ENCODE assay signal across 17 cellular contexts in genomic region chr1:37662031-37662755, GRCh38. TPM values are rescaled to one million over a fixed set of nuclear protein-coding genes. Genes with fewer than 3 reads are reported as not detected.
DNase-seq lines count a peak whose midpoint lies in the region; ATAC-seq, FAIRE-seq and TF ChIP-seq lines count a peak whose summit lies in the region.
"Had no signal": no experiment of that assay in that cellular context is flagged by ENCODE, and none has a peak within 500 bp of the region (broad histone marks: within the 10 kb centered on the region; RNA-seq: fewer than 3 reads in every experiment).

No MANE protein-coding gene starts in this region.

- H3K14ac ChIP-seq in H1 (ENCODE audit: insufficient read length) = no peak overlapping the region
- H3K14ac ChIP-seq in neuronal stem cell (ENCODE audit: low read length) = peak overlapping the region; percentile 10

- H2AK5ac ChIP-seq in H1 (ENCODE audit: low read depth, low read length) (no peak overlapping the region), neuronal stem cell (ENCODE audit: low read depth, low read length) (peak overlapping the region; percentile 0)

- H3K23ac ChIP-seq in H1 (ENCODE audit: insufficient read length) = no peak overlapping the region
- H3K23ac ChIP-seq in neuronal stem cell (ENCODE audit: low read depth, low read length, poor library complexity) = no peak overlapping the region

- H3K79me2 ChIP-seq in OCI-LY3 (ENCODE audit: low read length) (no peaks in the 10 kb centered on the region), H1 (ENCODE audit: control insufficient read depth in 1 of 2, insufficient read depth in 2 of 2, low read length in 2 of 2) (no peaks in the 10 kb centered on the region)

- H2AFZ ChIP-seq in OCI-LY3 (ENCODE audit: low read depth, low read length) = peak overlapping the region; percentile 76; the same call in 1 of the 2 replicates
- H2AFZ ChIP-seq in H1 (ENCODE audit: low read length) = no peak overlapping the region
- H2AFZ ChIP-seq in neuronal stem cell (ENCODE audit: low read length) = no peak overlapping the region

- H2BK120ac ChIP-seq in H1 (replicated peaks; ENCODE audit: low read depth, low read length) = no peak overlapping the region
- no peak overlapping the region for H2BK120ac ChIP-seq in neuronal stem cell (ENCODE audit: low read depth, low read length)

- FAIRE-seq in H1 (lab: Jason Lieb, UNC) = no peak

- no peak overlapping the region for H4K8ac ChIP-seq in H1 (ENCODE audit: extremely low read depth, insufficient read depth, low read length)
- H4K8ac ChIP-seq in neuronal stem cell (ENCODE audit: low read depth, low read length) = no peak overlapping the region

- peak overlapping the region; percentile 56 for H3K4me2 ChIP-seq in BLaER1
- no peak overlapping the region for H3K4me2 ChIP-seq in OCI-LY3 (ENCODE audit: low read length)
- H3K4me2 ChIP-seq in H1 (ENCODE audit: insufficient read depth in 1 of 2, low read depth in 2 of 2, low read length in 2 of 2) = no peak overlapping the region; a peak in 1 of 4 replicates
- no peak overlapping the region for H3K4me2 ChIP-seq in neuronal stem cell (ENCODE audit: insufficient read depth, low read length, poor library complexity, severe bottlenecking)

- TF ChIP-seq CTCF in OCI-LY3 (IDR thresholded peaks at IDR 0.05; ENCODE audit: low read depth, low read length) (no peak), H1 (IDR thresholded peaks at IDR 0.05; ENCODE audit: control extremely low read depth in 1 of 3, insufficient read depth in 1 of 3, low read depth in 1 of 3, low read length in 3 of 3) (no peak)

- 0 out of 2 replicates have a peak overlapping the region, but pooled peaks have one; percentile 19 for H2BK5ac ChIP-seq in H1 (ENCODE audit: low read depth, low read length)
- no peak overlapping the region for H2BK5ac ChIP-seq in neuronal stem cell (ENCODE audit: low read length)

- H3K18ac ChIP-seq in H1 (ENCODE audit: extremely low read depth, low read length) (no peak overlapping the region), neuronal stem cell (ENCODE audit: low read length) (peak overlapping the region; percentile 11)

- H3K9me3 ChIP-seq in BLaER1 = no peaks in the 10 kb centered on the region
- no peaks in the 10 kb centered on the region for H3K9me3 ChIP-seq in OCI-LY3 (ENCODE audit: insufficient read depth, low read length)
- no peaks in the 10 kb centered on the region for H3K9me3 ChIP-seq in H1 (ENCODE audit: insufficient read depth in 2 of 2, low read depth in 1 of 2, low read length in 1 of 2)
- no peaks in the 10 kb centered on the region for H3K9me3 ChIP-seq in neuronal stem cell (replicated peaks in 1 of 2; ENCODE audit: control insufficient read depth in 2 of 2, insufficient read depth in 1 of 2, low read depth in 1 of 2, low read length in 2 of 2)

- H4K91ac ChIP-seq in H1 (replicated peaks; ENCODE audit: insufficient read length, low read length) (no peak overlapping the region), neuronal stem cell (ENCODE audit: low read depth, low read length, poor library complexity) (no peak overlapping the region)

- H3K79me1 ChIP-seq in H1 (ENCODE audit: low read depth, low read length) = no peaks in the 10 kb centered on the region
- no peaks in the 10 kb centered on the region for H3K79me1 ChIP-seq in neuronal stem cell (ENCODE audit: low read depth, low read length)

- no peak overlapping the region for H3K4ac ChIP-seq in H1 (replicated peaks; ENCODE audit: insufficient read length, low read depth, low read length)
- H3K4ac ChIP-seq in neuronal stem cell (ENCODE audit: low read length) = no peak overlapping the region

- no peaks in the 10 kb centered on the region for H3K27me3 ChIP-seq in BLaER1
- no peaks in the 10 kb centered on the region for H3K27me3 ChIP-seq in OCI-LY3 (ENCODE audit: low read depth, low read length)
- H3K27me3 ChIP-seq in H1 (replicated peaks in 1 of 4; ENCODE audit: control insufficient read depth in 3 of 4, extremely low read depth in 1 of 4, insufficient read depth in 3 of 4, low read length in 3 of 4) = peaks cover 0 to 3% (median 0%) of the 10 kb centered on the region in 4 experiments; a peak in 1 of 7 replicates
- peaks cover 0 to 80% (median 0%) of the 10 kb centered on the region in 3 experiments for H3K27me3 ChIP-seq in neuronal stem cell (ENCODE audit: control insufficient read depth in 3 of 3, insufficient read depth in 3 of 3, low read depth in 1 of 3, low read length in 3 of 3)

- H3K36me3 ChIP-seq in BLaER1 (no peaks in the 10 kb centered on the region), OCI-LY3 (replicated peaks; ENCODE audit: low read depth, low read length) (no peaks in the 10 kb centered on the region), H1 (ENCODE audit: control insufficient read depth in 2 of 4, insufficient read depth in 4 of 4, low read length in 3 of 4) (no peaks in the 10 kb centered on the region), neuronal stem cell (replicated peaks in 1 of 2; ENCODE audit: control insufficient read depth in 2 of 2, insufficient read depth in 2 of 2, low read length in 2 of 2) (no peaks in the 10 kb centered on the region)

- H3K27ac ChIP-seq in BLaER1 (no peak overlapping the region; the same call in 1 of the 2 replicates), OCI-LY3 (ENCODE audit: low read length) (no peak overlapping the region), H1 (ENCODE audit: low read depth, low read length) (no peak overlapping the region), neuronal stem cell (replicated peaks; ENCODE audit: low read length) (no peak overlapping the region)

- POLR2A ChIA-PET in H1 (lab: Charles Lee; ENCODE audit: partially characterized antibody) = interaction anchor here (2.2 kb wide), 1 partner anchor 30 kb away, joined by 5 read pairs; the partner anchor contains the start of gene CDCA8

- H3K4me1 ChIP-seq in BLaER1 = peaks cover 25% of the 10 kb centered on the region
- H3K4me1 ChIP-seq in OCI-LY3 (ENCODE audit: low read length) = peaks cover 7% of the 10 kb centered on the region
- H3K4me1 ChIP-seq in H1 (replicated peaks in 1 of 4; ENCODE audit: control insufficient read depth in 3 of 4, insufficient read depth in 4 of 4, low read length in 3 of 4) = peaks cover 0 to 30% (median 23%) of the 10 kb centered on the region in 4 experiments; a peak in 6 of 7 replicates
- peaks cover 3 to 21% of the 10 kb centered on the region in 2 donors for H3K4me1 ChIP-seq in neuronal stem cell (ENCODE audit: control insufficient read depth in 2 of 2, insufficient read depth in 1 of 2, low read depth in 1 of 2, low read length in 2 of 2)

- H3K56ac ChIP-seq in H1 (replicated peaks; ENCODE audit: insufficient read length, low read depth, low read length) = no peak overlapping the region

- no peak for TF ChIP-seq POLR2A in H1 (IDR thresholded peaks at IDR 0.05; ENCODE audit: control extremely low read depth in 1 of 2, low read depth in 2 of 2, low read length in 2 of 2)

- WGBS in H1 (ENCODE audit: extremely low coverage in 1 of 2, insufficient coverage in 1 of 2, insufficient read length in 1 of 2, insufficient replicate concordance in 2 of 2, low coverage in 1 of 2, low lambda C conversion rate in 2 of 2, missing lambda C conversion rate in 1 of 2), 2 experiments = 89% methylated on average over 11 of the region's 11 CpGs; no CpG with 5 or more reads in 1 of the 2 experiments
- WGBS in neuronal stem cell (ENCODE audit: extremely low coverage in 2 of 2, insufficient read length in 2 of 2, insufficient replicate concordance in 1 of 2), 2 donors = no CpG with 5 or more reads among the region's 11 CpGs

- H4K20me1 ChIP-seq in BLaER1 (no peaks in the 10 kb centered on the region), OCI-LY3 (ENCODE audit: insufficient read depth, low read length) (no peaks in the 10 kb centered on the region), H1 (replicated peaks in 1 of 2; ENCODE audit: control insufficient read depth in 1 of 2, insufficient read depth in 2 of 2, low read length in 2 of 2) (no peaks in the 10 kb centered on the region)

- ATAC-seq in HG02571 (IDR thresholded peaks at IDR 0.05; ENCODE audit: unreplicated experiment) (no peak), GM18519 (IDR thresholded peaks at IDR 0.05; ENCODE audit: low FRiP score, unreplicated experiment) (no peak)

- H3K4me3 ChIP-seq in BLaER1 (no peak overlapping the region), OCI-LY3 (ENCODE audit: low read length) (no peak overlapping the region), H1 (ENCODE audit: extremely low read depth in 1 of 4, insufficient read depth in 2 of 4, low read depth in 3 of 4, low read length in 4 of 4) (no peak overlapping the region), neuronal stem cell (ENCODE audit: low read length in 2 of 2) (no peak overlapping the region)

- H4K5ac ChIP-seq in H1 (ENCODE audit: insufficient read length, low read depth, low read length) = no peak overlapping the region

- no peak for TF ChIP-seq RAD21 in H1 (IDR thresholded peaks at IDR 0.05 in 1 of 2, conservative IDR thresholded peaks at IDR 0.05 in 1 of 2; ENCODE audit: low read depth in 2 of 2, low read length in 2 of 2)

- H3K23me2 ChIP-seq in H1 (ENCODE audit: low read depth, low read length) = no peaks in the 10 kb centered on the region; the same call in none of the 2 replicates

- DNase-seq in H1 (ENCODE audit: low read depth in 1 of 2, low spot score in 2 of 2) (no peak), neuronal stem cell (ENCODE audit: low spot score) (no peak), DMS 273 (lab: John Stamatoyannopoulos, UW; ENCODE audit: unreplicated experiment) (no peak), GOT3 (lab: John Stamatoyannopoulos, UW) (no peak)
- DNase-seq: 8988T; AML-193; C1 segment of cervical spinal cord; CD4-positive, alpha-beta T cell; DMS153; EL; GDM1; H9; KBM-7 had no signal

- H2BK12ac ChIP-seq in H1 (ENCODE audit: low read depth, low read length) = no peak overlapping the region
- H2BK12ac ChIP-seq in neuronal stem cell (ENCODE audit: low read length) = no peak overlapping the region

- no peak for TF ChIP-seq EP300 in H1 (IDR thresholded peaks at IDR 0.05; ENCODE audit: borderline replicate concordance in 1 of 2, low read depth in 2 of 2, low read length in 2 of 2)

- CTCF ChIA-PET in H1 (lab: Charles Lee; ENCODE audit: partially characterized antibody) = interaction anchor here (0.6 to 8.4 kb wide), 9 partner anchors 11 to 103 kb away, joined by 3 to 59 read pairs (median 4); partner anchors contain the start of gene EPHA10

- H3K9ac ChIP-seq in BLaER1 (no peak overlapping the region), OCI-LY3 (ENCODE audit: low read length) (no peak overlapping the region), H1 (replicated peaks in 1 of 4; ENCODE audit: extremely low read depth in 1 of 4, low read depth in 3 of 4, low read length in 3 of 4) (no peak overlapping the region), neuronal stem cell (ENCODE audit: low read depth, low read length, poor library complexity) (no peak overlapping the region)

- H2BK15ac ChIP-seq in H1 (ENCODE audit: low read length) (peak overlapping the region; percentile 72; the same call in 1 of the 2 replicates), neuronal stem cell (ENCODE audit: low read length) (no peak overlapping the region)

- H2BK20ac ChIP-seq in H1 (ENCODE audit: low read length) = peak overlapping the region; percentile 80; the same call in 1 of the 2 replicates

RNA-seq across cellular contexts. Expression of gene RSPO1, which starts 27.5 kb away (rescaled TPM):
- total RNA-seq in H1 (2021; fragmentation: NEBNext Ultra II Directional; extraction: Animal tissue kit (Norgen Biotek cat#: 25700)) = 0.21 TPM in 1 of 2 replicates, not detected in the other
- 0.28 and 0.39 TPM in 2 replicates for polyA plus RNA-seq in H1 (2011; rRNA removed)
- 0.25 TPM for polyA plus RNA-seq in H1 (2011; cell fraction: cytosol; rRNA removed)
- polyA plus RNA-seq in H1 (2011; cell fraction: nucleus; rRNA removed) = 0.23 TPM
- polyA plus RNA-seq in H1 (2012, experiment 1 of 2) = 0.41 to 0.64 TPM (median 0.55 TPM) in 4 replicates
- 0.25 TPM for polyA plus RNA-seq in H1 (2012, experiment 2 of 2)
- 0.08 TPM for polyA plus RNA-seq in H1 (2013, experiment 1 of 2)
- 0.04 TPM for polyA plus RNA-seq in H1 (2013, experiment 2 of 2)
- 0.44 and 0.59 TPM in 2 replicates for polyA minus RNA-seq in H1 (2011; rRNA and poly(A)+ RNA removed)
- polyA minus RNA-seq in H1 (2011; cell fraction: cytosol; rRNA and poly(A)+ RNA removed) = not detected
- polyA minus RNA-seq in H1 (2011; cell fraction: nucleus; rRNA and poly(A)+ RNA removed) = not detected
- polyA plus RNA-seq in neuronal stem cell (2013, experiment 1 of 2) = 1.4 TPM
- 1.5 TPM for polyA plus RNA-seq in neuronal stem cell (2013, experiment 2 of 2)
- total RNA-seq: CD4-positive, alpha-beta T cell had no signal

RNA-seq across cellular contexts. Expression of gene CDCA8, which starts 30.1 kb away (rescaled TPM):
- 41.6 and 43.9 TPM in 2 replicates for total RNA-seq in H1 (2021; fragmentation: NEBNext Ultra II Directional; extraction: Animal tissue kit (Norgen Biotek cat#: 25700))
- polyA plus RNA-seq in H1 (2011; rRNA removed) = 37.8 and 46.2 TPM in 2 replicates
- polyA plus RNA-seq in H1 (2011; cell fraction: cytosol; rRNA removed) = 50.5 TPM
- 38.4 TPM for polyA plus RNA-seq in H1 (2011; cell fraction: nucleus; rRNA removed)
- 38.3 to 43.7 TPM (median 41.6 TPM) in 4 replicates for polyA plus RNA-seq in H1 (2012, experiment 1 of 2)
- polyA plus RNA-seq in H1 (2012, experiment 2 of 2) = 44.5 TPM
- polyA plus RNA-seq in H1 (2013, experiment 1 of 2) = 28.7 TPM
- polyA plus RNA-seq in H1 (2013, experiment 2 of 2) = 30.0 TPM
- polyA minus RNA-seq in H1 (2011; rRNA and poly(A)+ RNA removed) = 44.2 and 53.1 TPM in 2 replicates
- 25.8 TPM for polyA minus RNA-seq in H1 (2011; cell fraction: cytosol; rRNA and poly(A)+ RNA removed)
- polyA minus RNA-seq in H1 (2011; cell fraction: nucleus; rRNA and poly(A)+ RNA removed) = 17.8 TPM
- 69.7 TPM for polyA plus RNA-seq in neuronal stem cell (2013, experiment 1 of 2)
- 69.6 TPM for polyA plus RNA-seq in neuronal stem cell (2013, experiment 2 of 2)
